In genomic region chr7:97955350-97955749, GRCh38 we compare ENCODE assay signal across 13 cellular contexts. TPM values are rescaled to one million over a fixed set of nuclear protein-coding genes. Genes with fewer than 3 reads are reported as not detected.
"Had no signal": no experiment of that assay in that cellular context is flagged by ENCODE, and none has a peak within 500 bp of the region (broad histone marks: within the 10 kb centered on the region; RNA-seq: fewer than 3 reads in every experiment).

No MANE protein-coding gene starts in this region.

RNA-seq across cellular contexts. Expression of gene OCM2, which starts 34.6 kb away (rescaled TPM):
- total RNA-seq: activated CD4-positive, alpha-beta memory T cell treated with anti-CD3 and anti-CD28 coated beads, Interleukin-2, amount 10 ng/mL, durations not matched to agents 7 days and 5 days; activated CD4-positive, alpha-beta T cell treated with anti-CD3 and anti-CD28 coated beads for 36 hours; activated CD4-positive, alpha-beta T cell treated with anti-CD3 and anti-CD28 coated beads, Interleukin-2, amount 10 ng/mL, durations not matched to agents 7 days and 5 days; activated CD8-positive, alpha-beta memory T cell treated with anti-CD3 and anti-CD28 coated beads, Interleukin-2, amount 10 ng/mL, durations not matched to agents 7 days and 5 days; activated CD8-positive, alpha-beta T cell treated with anti-CD3 and anti-CD28 coated beads, Interleukin-2, amount 10 ng/mL, durations not matched to agents 7 days and 5 days; activated naive CD8-positive, alpha-beta T cell treated with anti-CD3 and anti-CD28 coated beads, Interleukin-2, amount 10 ng/mL, durations not matched to agents 7 days and 5 days; activated T-helper 2 cell treated with anti-CD3 and anti-CD28 coated beads, Interferon-gamma antibody, Interleukin-2, Interleukin-4, amounts not matched to agents 10 μg/mL and 5 μg/mL and 100 μg/mL, durations not matched to agents 14 hours and 24 hours and 36 hours; ascending aorta; bronchial epithelial cell; cardiac septum; cerebellum; WTC11 had no signal
- polyA plus RNA-seq: adipose tissue had no signal
